ENCODE assay signal across 28 cellular contexts in the genomic region with DNA sequence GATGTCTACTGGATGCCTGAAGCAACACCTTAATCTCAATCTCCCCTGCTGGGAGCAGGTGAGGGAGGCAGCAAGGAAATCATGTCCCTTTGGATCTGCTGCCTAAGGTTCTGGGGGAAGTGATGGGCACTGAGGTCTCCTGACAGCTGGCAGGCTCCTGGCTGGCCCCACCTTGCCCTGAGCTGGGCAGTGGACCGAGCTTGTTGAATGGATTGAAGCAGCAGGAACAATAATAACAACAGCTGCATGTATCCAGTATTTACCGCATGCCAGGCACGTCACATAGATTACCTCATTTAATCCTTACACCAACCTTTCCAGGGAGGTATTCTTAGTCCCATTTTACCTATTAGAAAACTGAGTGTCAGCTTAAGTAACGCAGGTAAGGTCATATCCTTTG.
"Had no signal": no experiment of that assay in that cellular context is flagged by ENCODE, and none has a peak within 500 bp of the region (broad histone marks: within the 10 kb centered on the region; RNA-seq: fewer than 3 reads in every experiment).

No MANE protein-coding gene starts in this region.

- H3K27ac ChIP-seq: foreskin keratinocyte, testis, VCaP had no signal

- H3K9me3 ChIP-seq: testis had no signal

- H3K27ac Mint-ChIP-seq: activated CD4-positive, alpha-beta T cell treated with anti-CD3 and anti-CD28 coated beads, Interleukin-2, amount 10 ng/mL, durations not matched to agents 7 days and 5 days; activated CD8-positive, alpha-beta memory T cell treated with anti-CD3 and anti-CD28 coated beads, Interleukin-2, amount 10 ng/mL, durations not matched to agents 7 days and 5 days; activated CD8-positive, alpha-beta T cell treated with anti-CD3 and anti-CD28 coated beads for 36 hours; activated naive CD4-positive, alpha-beta T cell treated with anti-CD3 and anti-CD28 coated beads, Interleukin-2, amount 50 U/mL, for 24 hours; activated T-helper 1 cell treated with anti-CD3 and anti-CD28 coated beads, Interleukin-12 subunit alpha, Interleukin-12 subunit beta, Interleukin-2, Interleukin-4 antibody, amounts not matched to agents 30 ng/mL and 10 ng/mL and 1 ng/mL, durations not matched to agents 14 hours and 24 hours and 36 hours; dendritic cell treated with granulocyte-macrophage colony-stimulating factor and Interleukin-4, amounts not matched to agents 40 ng/mL and 50 ng/mL, for 4 days; immature natural killer cell; naive thymus-derived CD4-positive, alpha-beta T cell; stimulated activated memory B cell treated with anti-CD40 and anti-IgM and Interleukin-4, amounts not matched to agents 10 μg/mL and 1 μg/mL and 100 μg/mL, for 72 hours; T-helper 2 cell treated with Interferon-gamma antibody and Interleukin-4, amounts not matched to agents 5 μg/mL and 100 μg/mL, for 36 hours; type B pancreatic cell had no signal

- ATAC-seq: activated CD8-positive, alpha-beta memory T cell treated with anti-CD3 and anti-CD28 coated beads, Interleukin-2, amount 10 ng/mL, durations not matched to agents 7 days and 5 days; activated CD8-positive, alpha-beta T cell treated with anti-CD3 and anti-CD28 coated beads for 36 hours; foreskin keratinocyte; left lobe of liver; naive thymus-derived CD4-positive, alpha-beta T cell; sciatic nerve; stimulated activated memory B cell treated with anti-CD40 and anti-IgM and Interleukin-4, amounts not matched to agents 10 μg/mL and 1 μg/mL and 100 μg/mL, for 72 hours had no signal

- H3K9me3 Mint-ChIP-seq: activated CD4-positive, alpha-beta T cell treated with anti-CD3 and anti-CD28 coated beads, Interleukin-2, amount 10 ng/mL, durations not matched to agents 7 days and 5 days; activated CD8-positive, alpha-beta T cell treated with anti-CD3 and anti-CD28 coated beads for 36 hours; activated naive CD4-positive, alpha-beta T cell treated with anti-CD3 and anti-CD28 coated beads, Interleukin-2, amount 50 U/mL, for 24 hours; activated T-helper 1 cell treated with anti-CD3 and anti-CD28 coated beads, Interleukin-12 subunit alpha, Interleukin-12 subunit beta, Interleukin-2, Interleukin-4 antibody, amounts not matched to agents 30 ng/mL and 10 ng/mL and 1 ng/mL, durations not matched to agents 14 hours and 24 hours and 36 hours; brain; dendritic cell treated with granulocyte-macrophage colony-stimulating factor and Interleukin-4, amounts not matched to agents 40 ng/mL and 50 ng/mL, for 4 days; immature natural killer cell; naive thymus-derived CD4-positive, alpha-beta T cell; neural crest cell; stimulated activated memory B cell treated with anti-CD40 and anti-IgM and Interleukin-4, amounts not matched to agents 10 μg/mL and 1 μg/mL and 100 μg/mL, for 72 hours; T-helper 2 cell treated with Interferon-gamma antibody and Interleukin-4, amounts not matched to agents 5 μg/mL and 100 μg/mL, for 36 hours; type B pancreatic cell had no signal

- H3K4me1 ChIP-seq: testis had no signal

- H3K4me3 ChIP-seq: lung, smooth muscle cell, testis had no signal

- H3K27me3 ChIP-seq: foreskin keratinocyte, testis had no signal

- H3K36me3 Mint-ChIP-seq: activated CD8-positive, alpha-beta memory T cell treated with anti-CD3 and anti-CD28 coated beads, Interleukin-2, amount 10 ng/mL, durations not matched to agents 7 days and 5 days; activated naive CD4-positive, alpha-beta T cell treated with anti-CD3 and anti-CD28 coated beads, Interleukin-2, amount 50 U/mL, for 24 hours; brain; immature natural killer cell; naive thymus-derived CD4-positive, alpha-beta T cell; stimulated activated memory B cell treated with anti-CD40 and anti-IgM and Interleukin-4, amounts not matched to agents 10 μg/mL and 1 μg/mL and 100 μg/mL, for 72 hours had no signal

- H3K4me1 Mint-ChIP-seq: activated CD4-positive, alpha-beta T cell treated with anti-CD3 and anti-CD28 coated beads, Interleukin-2, amount 10 ng/mL, durations not matched to agents 7 days and 5 days; activated CD8-positive, alpha-beta memory T cell treated with anti-CD3 and anti-CD28 coated beads, Interleukin-2, amount 10 ng/mL, durations not matched to agents 7 days and 5 days; activated naive CD4-positive, alpha-beta T cell treated with anti-CD3 and anti-CD28 coated beads, Interleukin-2, amount 50 U/mL, for 24 hours; immature natural killer cell; naive thymus-derived CD4-positive, alpha-beta T cell; stimulated activated memory B cell treated with anti-CD40 and anti-IgM and Interleukin-4, amounts not matched to agents 10 μg/mL and 1 μg/mL and 100 μg/mL, for 72 hours had no signal

- DNase-seq: activated CD4-positive, alpha-beta T cell treated with anti-CD3 and anti-CD28 coated beads, Interleukin-2, amount 10 ng/mL, durations not matched to agents 7 days and 5 days; activated CD4-positive, CD25-positive, alpha-beta regulatory T cell treated with anti-CD3 and anti-CD28 coated beads, Interleukin-2, amount 50 U/mL, for 72 hours; activated CD8-positive, alpha-beta memory T cell treated with anti-CD3 and anti-CD28 coated beads, Interleukin-2, amount 10 ng/mL, durations not matched to agents 7 days and 5 days; activated CD8-positive, alpha-beta T cell treated with anti-CD3 and anti-CD28 coated beads for 36 hours; activated gamma-delta T cell; aorta; caudate nucleus; effector CD4-positive, alpha-beta T cell; erythroblast; foreskin keratinocyte; immature natural killer cell; naive thymus-derived CD4-positive, alpha-beta T cell; posterior cingulate gyrus; stimulated activated CD4-positive, alpha-beta T cell treated with anti-CD3 and anti-CD28 coated beads, Interleukin-15, amount 100 ng/mL, for 24 hours; testis had no signal

- H3K4me3 Mint-ChIP-seq: activated CD4-positive, alpha-beta T cell treated with anti-CD3 and anti-CD28 coated beads, Interleukin-2, amount 10 ng/mL, durations not matched to agents 7 days and 5 days; activated CD8-positive, alpha-beta memory T cell treated with anti-CD3 and anti-CD28 coated beads, Interleukin-2, amount 10 ng/mL, durations not matched to agents 7 days and 5 days; activated CD8-positive, alpha-beta T cell treated with anti-CD3 and anti-CD28 coated beads for 36 hours; activated naive CD4-positive, alpha-beta T cell treated with anti-CD3 and anti-CD28 coated beads, Interleukin-2, amount 50 U/mL, for 24 hours; activated T-helper 1 cell treated with anti-CD3 and anti-CD28 coated beads, Interleukin-12 subunit alpha, Interleukin-12 subunit beta, Interleukin-2, Interleukin-4 antibody, amounts not matched to agents 30 ng/mL and 10 ng/mL and 1 ng/mL, durations not matched to agents 14 hours and 24 hours and 36 hours; brain; dendritic cell treated with granulocyte-macrophage colony-stimulating factor and Interleukin-4, amounts not matched to agents 40 ng/mL and 50 ng/mL, for 4 days; immature natural killer cell; naive thymus-derived CD4-positive, alpha-beta T cell; neural crest cell; stimulated activated memory B cell treated with anti-CD40 and anti-IgM and Interleukin-4, amounts not matched to agents 10 μg/mL and 1 μg/mL and 100 μg/mL, for 72 hours; T-helper 2 cell treated with Interferon-gamma antibody and Interleukin-4, amounts not matched to agents 5 μg/mL and 100 μg/mL, for 36 hours; type B pancreatic cell had no signal

- H3K27me3 Mint-ChIP-seq: activated CD8-positive, alpha-beta T cell treated with anti-CD3 and anti-CD28 coated beads for 36 hours; activated naive CD4-positive, alpha-beta T cell treated with anti-CD3 and anti-CD28 coated beads, Interleukin-2, amount 50 U/mL, for 24 hours; brain; stimulated activated memory B cell treated with anti-CD40 and anti-IgM and Interleukin-4, amounts not matched to agents 10 μg/mL and 1 μg/mL and 100 μg/mL, for 72 hours; type B pancreatic cell had no signal
